ENCODE assay signal across 8 cellular contexts in the genomic region with DNA sequence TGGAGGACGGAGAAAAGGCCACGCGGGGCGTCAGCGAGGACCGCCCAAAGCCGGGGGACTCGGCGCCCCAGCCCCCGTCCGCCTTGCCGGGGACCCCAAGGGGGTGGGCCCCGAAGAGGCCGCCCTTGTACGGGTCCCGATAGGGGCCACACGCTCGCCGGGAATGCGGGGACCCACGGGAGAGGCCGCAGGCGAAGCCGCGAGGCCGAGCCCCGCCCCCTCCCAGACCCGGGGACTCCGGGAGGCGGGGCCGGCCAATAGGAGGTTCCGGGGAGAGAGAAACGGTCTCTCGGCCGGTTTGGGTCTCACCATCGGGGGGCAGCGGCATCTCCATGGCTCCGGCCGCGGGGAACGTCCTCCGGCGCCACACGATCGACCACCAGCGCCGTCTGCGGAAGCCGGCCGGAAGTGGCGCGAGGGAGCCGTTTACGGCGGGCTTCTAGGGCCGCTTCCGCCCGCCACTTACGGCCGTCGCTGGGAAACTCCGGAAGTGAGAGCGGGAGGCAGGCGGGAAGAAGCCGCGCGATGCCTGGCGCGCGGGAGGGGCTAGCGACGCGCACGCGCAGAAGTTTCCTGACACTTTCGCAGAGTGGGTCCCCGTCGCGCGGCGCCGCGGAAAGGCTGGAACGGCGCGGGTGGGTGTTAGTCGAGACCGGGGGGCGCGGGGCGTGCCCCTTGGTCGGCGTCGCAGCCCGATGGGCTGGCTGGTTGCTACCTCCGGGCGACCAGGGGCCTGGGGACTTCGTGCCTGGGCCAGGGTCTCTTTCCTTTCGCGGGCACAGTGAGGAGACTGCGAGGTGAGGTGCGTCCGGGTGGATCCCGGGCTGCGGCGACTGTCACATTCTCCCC. TPM values are rescaled to one million over a fixed set of nuclear protein-coding genes. Genes with fewer than 3 reads are reported as not detected.
DNase-seq lines count a peak whose midpoint lies in the region; ATAC-seq and TF ChIP-seq lines count a peak whose summit lies in the region.

A gene with protein sequence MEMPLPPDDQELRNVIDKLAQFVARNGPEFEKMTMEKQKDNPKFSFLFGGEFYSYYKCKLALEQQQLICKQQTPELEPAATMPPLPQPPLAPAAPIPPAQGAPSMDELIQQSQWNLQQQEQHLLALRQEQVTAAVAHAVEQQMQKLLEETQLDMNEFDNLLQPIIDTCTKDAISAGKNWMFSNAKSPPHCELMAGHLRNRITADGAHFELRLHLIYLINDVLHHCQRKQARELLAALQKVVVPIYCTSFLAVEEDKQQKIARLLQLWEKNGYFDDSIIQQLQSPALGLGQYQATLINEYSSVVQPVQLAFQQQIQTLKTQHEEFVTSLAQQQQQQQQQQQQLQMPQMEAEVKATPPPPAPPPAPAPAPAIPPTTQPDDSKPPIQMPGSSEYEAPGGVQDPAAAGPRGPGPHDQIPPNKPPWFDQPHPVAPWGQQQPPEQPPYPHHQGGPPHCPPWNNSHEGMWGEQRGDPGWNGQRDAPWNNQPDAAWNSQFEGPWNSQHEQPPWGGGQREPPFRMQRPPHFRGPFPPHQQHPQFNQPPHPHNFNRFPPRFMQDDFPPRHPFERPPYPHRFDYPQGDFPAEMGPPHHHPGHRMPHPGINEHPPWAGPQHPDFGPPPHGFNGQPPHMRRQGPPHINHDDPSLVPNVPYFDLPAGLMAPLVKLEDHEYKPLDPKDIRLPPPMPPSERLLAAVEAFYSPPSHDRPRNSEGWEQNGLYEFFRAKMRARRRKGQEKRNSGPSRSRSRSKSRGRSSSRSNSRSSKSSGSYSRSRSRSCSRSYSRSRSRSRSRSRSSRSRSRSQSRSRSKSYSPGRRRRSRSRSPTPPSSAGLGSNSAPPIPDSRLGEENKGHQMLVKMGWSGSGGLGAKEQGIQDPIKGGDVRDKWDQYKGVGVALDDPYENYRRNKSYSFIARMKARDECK (minus strand): TSS at position 393 of the 849 bp plus-strand sequence. CDS start 59 bp downstream, at position 334.

- WGBS in esophagus, 2 donors: 0% methylated on average over 69 to 106 of the region's 106 CpGs

- H3K4me3 Mint-ChIP-seq in activated T-cell treated with anti-CD3 and anti-CD28 coated beads, Interleukin-2, amount 50 U/mL, for 24 hours: peak within 1 kb of the TSS; percentile 92

- H3K27me3 ChIP-seq in esophagus (ENCODE audit: control insufficient read depth in 1 of 2, insufficient read depth in 2 of 2, low read length in 2 of 2) (no peaks in the 10 kb centered on the region), mucosa of stomach (ENCODE audit: control insufficient read depth, insufficient read depth, low read length) (no peaks in the 10 kb centered on the region)

- H3K4me1 ChIP-seq in esophagus (ENCODE audit: control insufficient read depth in 2 of 2, insufficient read depth in 2 of 2, low read length in 1 of 2) (peaks cover 0 to 3% of the 10 kb centered on the region in 2 donors), mucosa of stomach (ENCODE audit: control insufficient read depth, insufficient read depth, low read length) (peaks cover 17% of the 10 kb centered on the region)

- H3K27ac Mint-ChIP-seq in activated T-cell treated with anti-CD3 and anti-CD28 coated beads, Interleukin-2, amount 50 U/mL, for 24 hours: peak within 1 kb of the TSS; percentile 94

- ATAC-seq in GM21723 (IDR thresholded peaks at IDR 0.05; ENCODE audit: unreplicated experiment): peak; percentile 62

- peak within 1 kb of the TSS; percentile 97 for H3K9ac ChIP-seq in mucosa of stomach (ENCODE audit: low read length)

- peaks cover 59% of the 10 kb centered on the region for H3K4me1 Mint-ChIP-seq in activated T-cell treated with anti-CD3 and anti-CD28 coated beads, Interleukin-2, amount 50 U/mL, for 24 hours (ENCODE audit: low read depth)

- peak within 1 kb of the TSS; percentile 90 to 94 for H3K27ac ChIP-seq in esophagus (ENCODE audit: low read depth in 2 of 2, low read length in 1 of 2)

- no peaks in the 10 kb centered on the region for H3K27me3 Mint-ChIP-seq in activated T-cell treated with anti-CD3 and anti-CD28 coated beads, Interleukin-2, amount 50 U/mL, for 24 hours

- H3K4me3 ChIP-seq in esophagus (ENCODE audit: low read depth in 1 of 2, low read length in 2 of 2): peak within 1 kb of the TSS; percentile 89 to 95
- peak within 1 kb of the TSS; percentile 74 for H3K4me3 ChIP-seq in mucosa of stomach (ENCODE audit: low read length)

- DNase-seq in DMS53 (lab: John Stamatoyannopoulos, UW): peak; percentile 96
- DNase-seq in KG1 (lab: John Stamatoyannopoulos, UW): peak; percentile 93
- DNase-seq in activated T-cell treated with anti-CD3 and anti-CD28 coated beads, Interleukin-2, amount 50 U/mL, for 24 hours: peak; percentile 95
- peak; percentile 95 for DNase-seq in stimulated activated CD8-positive, alpha-beta memory T cell treated with anti-CD3 and anti-CD28 coated beads, Interleukin-4, amount 100 ng/mL, for 48 hours

- H3K9me3 Mint-ChIP-seq in activated T-cell treated with anti-CD3 and anti-CD28 coated beads, Interleukin-2, amount 50 U/mL, for 24 hours: no peaks in the 10 kb centered on the region

- H3K36me3 Mint-ChIP-seq in activated T-cell treated with anti-CD3 and anti-CD28 coated beads, Interleukin-2, amount 50 U/mL, for 24 hours (ENCODE audit: low read depth): peaks cover 69% of the 10 kb centered on the region

- H3K9me3 ChIP-seq in esophagus (ENCODE audit: control insufficient read depth in 2 of 2, insufficient read depth in 1 of 2, low read depth in 1 of 2, low read length in 1 of 2) (no peaks in the 10 kb centered on the region), mucosa of stomach (ENCODE audit: control insufficient read depth, low read length) (no peaks in the 10 kb centered on the region)

- H3K36me3 ChIP-seq in esophagus (ENCODE audit: control insufficient read depth in 2 of 2, insufficient read depth in 2 of 2, low read length in 1 of 2) (peaks cover 0 to 4% of the 10 kb centered on the region in 2 donors), mucosa of stomach (ENCODE audit: control insufficient read depth, insufficient read depth, low read length) (no peaks in the 10 kb centered on the region)

TF ChIP-seq in PFSK-1, 5 proteins besides CTCF, POLR2A, EP300 and RAD21:
- TF ChIP-seq, protein P1, sequence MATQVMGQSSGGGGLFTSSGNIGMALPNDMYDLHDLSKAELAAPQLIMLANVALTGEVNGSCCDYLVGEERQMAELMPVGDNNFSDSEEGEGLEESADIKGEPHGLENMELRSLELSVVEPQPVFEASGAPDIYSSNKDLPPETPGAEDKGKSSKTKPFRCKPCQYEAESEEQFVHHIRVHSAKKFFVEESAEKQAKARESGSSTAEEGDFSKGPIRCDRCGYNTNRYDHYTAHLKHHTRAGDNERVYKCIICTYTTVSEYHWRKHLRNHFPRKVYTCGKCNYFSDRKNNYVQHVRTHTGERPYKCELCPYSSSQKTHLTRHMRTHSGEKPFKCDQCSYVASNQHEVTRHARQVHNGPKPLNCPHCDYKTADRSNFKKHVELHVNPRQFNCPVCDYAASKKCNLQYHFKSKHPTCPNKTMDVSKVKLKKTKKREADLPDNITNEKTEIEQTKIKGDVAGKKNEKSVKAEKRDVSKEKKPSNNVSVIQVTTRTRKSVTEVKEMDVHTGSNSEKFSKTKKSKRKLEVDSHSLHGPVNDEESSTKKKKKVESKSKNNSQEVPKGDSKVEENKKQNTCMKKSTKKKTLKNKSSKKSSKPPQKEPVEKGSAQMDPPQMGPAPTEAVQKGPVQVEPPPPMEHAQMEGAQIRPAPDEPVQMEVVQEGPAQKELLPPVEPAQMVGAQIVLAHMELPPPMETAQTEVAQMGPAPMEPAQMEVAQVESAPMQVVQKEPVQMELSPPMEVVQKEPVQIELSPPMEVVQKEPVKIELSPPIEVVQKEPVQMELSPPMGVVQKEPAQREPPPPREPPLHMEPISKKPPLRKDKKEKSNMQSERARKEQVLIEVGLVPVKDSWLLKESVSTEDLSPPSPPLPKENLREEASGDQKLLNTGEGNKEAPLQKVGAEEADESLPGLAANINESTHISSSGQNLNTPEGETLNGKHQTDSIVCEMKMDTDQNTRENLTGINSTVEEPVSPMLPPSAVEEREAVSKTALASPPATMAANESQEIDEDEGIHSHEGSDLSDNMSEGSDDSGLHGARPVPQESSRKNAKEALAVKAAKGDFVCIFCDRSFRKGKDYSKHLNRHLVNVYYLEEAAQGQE (IDR thresholded peaks at IDR 0.05; ENCODE audit: insufficient read depth in 1 of 2, low read depth in 2 of 2, low read length in 2 of 2): no peak
- TF ChIP-seq TAF1 (IDR thresholded peaks at IDR 0.05; ENCODE audit: borderline replicate concordance, insufficient read depth, low read length): peak; percentile 78; the same call in 1 of the 2 replicates
- TF ChIP-seq SIN3A (IDR thresholded peaks at IDR 0.05; ENCODE audit: borderline replicate concordance, insufficient read depth, low read length): peak; percentile 57; the same call in 1 of the 2 replicates
- TF ChIP-seq FOXP2 (optimal IDR thresholded peaks at IDR 0.05; ENCODE audit: borderline replicate concordance, extremely low read depth, extremely low read length, insufficient read depth): peak; percentile 50
- peak; percentile 94 for TF ChIP-seq POLR2AphosphoS5 (IDR thresholded peaks at IDR 0.05; ENCODE audit: low read depth, low read length)

RNA-seq across cellular contexts. Expression of the gene that starts here (rescaled TPM):
- 65.4 TPM for polyA plus RNA-seq in PFSK-1 (2012; ENCODE audit: insufficient read length, low read depth)
- polyA plus RNA-seq in esophagus: 10 to 100 TPM; 15.2 to 20.1 TPM

Comparison
In these comparisons a context has a peak if more than half of its experiments do, and no peak if none do; other contexts are left out.
1. Peak in every context shown above with its lines: DNase-seq, ATAC-seq, H3K4me3 ChIP-seq and H3K27ac ChIP-seq.